In genomic region chr9:92740446-92740961, GRCh38 we compare ENCODE assay signal across 11 cellular contexts. TPM values are rescaled to one million over a fixed set of nuclear protein-coding genes. Genes with fewer than 3 reads are reported as not detected.
DNase-seq lines count a peak whose midpoint lies in the region; TF ChIP-seq lines count a peak whose summit lies in the region.
"Had no signal": no experiment of that assay in that cellular context is flagged by ENCODE, and none has a peak within 500 bp of the region (broad histone marks: within the 10 kb centered on the region; RNA-seq: fewer than 3 reads in every experiment).

No MANE protein-coding gene starts in this region.

- no peaks in the 10 kb centered on the region for H3K9me3 ChIP-seq in mucosa of rectum (ENCODE audit: control insufficient read depth in 2 of 2, low read length in 2 of 2)
- H3K9me3 ChIP-seq in uterus = no peaks in the 10 kb centered on the region
- no peaks in the 10 kb centered on the region for H3K9me3 ChIP-seq in BE2C

- H3K27ac ChIP-seq in mucosa of rectum (ENCODE audit: low read depth in 2 of 2, low read length in 2 of 2) (peak overlapping the region; percentile 4 to 13), uterus (peak overlapping the region; percentile 41 to 61)

- H3K27me3 Mint-ChIP-seq in dendritic cell treated with granulocyte-macrophage colony-stimulating factor and Interleukin-4, amounts not matched to agents 40 ng/mL and 50 ng/mL, for 4 days = no peaks in the 10 kb centered on the region

- H3K4me1 ChIP-seq in mucosa of rectum (ENCODE audit: control insufficient read depth in 2 of 2, insufficient read depth in 2 of 2, low read length in 2 of 2) (peaks cover 8 to 14% of the 10 kb centered on the region in 2 donors), uterus (peaks cover 3 to 4% of the 10 kb centered on the region in 2 donors), BE2C (peaks cover 10% of the 10 kb centered on the region; the same call in 1 of the 2 replicates)

- H3K27me3 ChIP-seq in mucosa of rectum (ENCODE audit: control insufficient read depth in 2 of 2, insufficient read depth in 2 of 2, low read length in 2 of 2) (no peaks in the 10 kb centered on the region), uterus (no peaks in the 10 kb centered on the region), BE2C (no peaks in the 10 kb centered on the region)

- no peak for TF ChIP-seq POLR2A in uterus (IDR thresholded peaks at IDR 0.05)

- peak overlapping the region; percentile 72 for H3K4me3 Mint-ChIP-seq in dendritic cell treated with granulocyte-macrophage colony-stimulating factor and Interleukin-4, amounts not matched to agents 40 ng/mL and 50 ng/mL, for 4 days

- H3K36me3 ChIP-seq in mucosa of rectum (ENCODE audit: control insufficient read depth in 2 of 2, insufficient read depth in 2 of 2, low read length in 2 of 2) = no peaks in the 10 kb centered on the region
- no peaks in the 10 kb centered on the region for H3K36me3 ChIP-seq in uterus
- no peaks in the 10 kb centered on the region for H3K36me3 ChIP-seq in BE2C

- H3K36me3 Mint-ChIP-seq in dendritic cell treated with granulocyte-macrophage colony-stimulating factor and Interleukin-4, amounts not matched to agents 40 ng/mL and 50 ng/mL, for 4 days (ENCODE audit: low read depth) = peaks cover 6% of the 10 kb centered on the region

- no peak overlapping the region for H3K4me3 ChIP-seq in mucosa of rectum (ENCODE audit: low read length in 2 of 2)
- H3K4me3 ChIP-seq in uterus = no peak overlapping the region
- H3K4me3 ChIP-seq in BE2C (ENCODE audit: low read depth, low read length) = no peak overlapping the region

- no peak overlapping the region for H3K9ac ChIP-seq in mucosa of rectum (ENCODE audit: low read depth in 1 of 2, low read length in 2 of 2)

- DNase-seq in activated effector memory CD4-positive, alpha-beta T cell treated with anti-CD3 and anti-CD28 coated beads, Interleukin-2, amount 50 U/mL, for 16 hours = peak; percentile 58
- DNase-seq in activated effector memory CD4-positive, alpha-beta T cell treated with Interleukin-2 at 50 U/mL for 16 hours = no peak
- no peak for DNase-seq in uterus
- DNase-seq in NCI-H748 treated with DMSO at 0.1 percent for 48 hours (lab: John Stamatoyannopoulos, UW) = no peak
- no peak for DNase-seq in GM19240 (ENCODE audit: insufficient read length, low spot score)
- no peak for DNase-seq in BE2C
- DNase-seq: ACHN, NCI-H187 treated with DMSO at 0.1 percent for 48 hours, T1000 had no signal

- TF ChIP-seq CTCF in uterus (IDR thresholded peaks at IDR 0.05) (no peak), BE2C (IDR thresholded peaks at IDR 0.05; ENCODE audit: low read depth, low read length) (no peak)

- H3K4me1 Mint-ChIP-seq in dendritic cell treated with granulocyte-macrophage colony-stimulating factor and Interleukin-4, amounts not matched to agents 40 ng/mL and 50 ng/mL, for 4 days (ENCODE audit: low read depth) = peaks cover 90% of the 10 kb centered on the region

- H3K27ac Mint-ChIP-seq in dendritic cell treated with granulocyte-macrophage colony-stimulating factor and Interleukin-4, amounts not matched to agents 40 ng/mL and 50 ng/mL, for 4 days = peak overlapping the region; percentile 90

- H3K9me3 Mint-ChIP-seq in dendritic cell treated with granulocyte-macrophage colony-stimulating factor and Interleukin-4, amounts not matched to agents 40 ng/mL and 50 ng/mL, for 4 days = peaks cover 8% of the 10 kb centered on the region

- intact Hi-C loops in dendritic cell treated with granulocyte-macrophage colony-stimulating factor and Interleukin-4, amounts not matched to agents 40 ng/mL and 50 ng/mL, for 4 days (cut with micrococcal nuclease) = no loop called here
- intact Hi-C loops in uterus (cut with DNase I; ENCODE audit: low total_unique reads) = no loop called here

RNA-seq across cellular contexts. Expression of gene BICD2, which starts 24.1 kb away (rescaled TPM):
- 10 to 100 TPM in 3 of 4 donors, 1 to 10 TPM in 1; 5.6 to 45.1 (median 22.8) TPM for total RNA-seq in uterus
- polyA plus RNA-seq in BE2C (2012; ENCODE audit: insufficient read depth, insufficient read length, low read depth) = 49.5 TPM
